In the genomic region with DNA sequence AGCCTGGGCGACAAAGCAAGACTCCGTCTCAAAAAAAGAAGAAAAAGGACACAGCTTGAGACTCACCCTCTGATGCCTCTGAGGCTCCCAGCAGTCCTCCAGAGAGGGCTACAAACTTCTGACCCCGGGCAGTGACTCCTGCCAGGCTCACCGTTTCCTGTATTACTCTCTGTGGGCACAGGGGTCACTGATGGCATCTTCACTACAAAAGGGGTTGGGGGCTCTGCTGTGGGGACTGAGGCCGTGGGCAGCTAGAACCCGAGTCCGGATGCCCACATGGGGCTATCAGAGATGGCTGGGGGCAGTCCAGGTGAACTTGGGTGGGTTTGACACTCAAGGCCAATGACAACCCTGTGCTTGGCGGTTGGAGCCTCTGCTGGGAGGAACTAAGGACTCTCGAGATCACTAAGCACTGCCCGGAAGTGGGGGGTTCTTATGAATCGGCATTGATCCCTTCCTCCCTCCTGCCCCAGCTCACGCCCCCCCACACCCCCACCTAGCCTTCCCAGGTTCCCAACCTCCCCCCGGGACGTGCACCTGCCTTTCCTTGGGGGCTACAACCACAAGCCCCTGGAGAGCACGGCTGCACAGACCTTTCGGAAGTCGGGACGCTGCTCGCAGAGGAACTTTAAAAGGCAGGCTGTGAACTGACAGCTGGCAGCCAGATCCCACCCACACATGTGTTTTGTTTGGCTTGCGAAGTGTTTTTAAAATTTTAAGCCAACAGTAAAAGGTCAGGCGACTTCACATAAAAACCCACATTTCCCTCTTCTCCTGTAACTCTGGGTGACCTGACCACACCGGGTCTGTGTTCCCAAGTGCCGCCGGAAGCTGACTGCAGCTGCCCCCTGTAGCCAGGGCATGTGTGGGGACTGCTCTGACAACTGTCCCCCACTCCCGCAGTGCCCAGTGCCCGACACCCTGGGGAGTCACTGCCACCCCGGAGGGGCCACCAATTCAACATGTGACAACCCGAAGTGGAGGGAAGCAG, we compare ENCODE assay signal across 8 cellular contexts. TPM values are rescaled to one million over a fixed set of nuclear protein-coding genes. Genes with fewer than 3 reads are reported as not detected.
DNase-seq lines count a peak whose midpoint lies in the region; ATAC-seq and TF ChIP-seq lines count a peak whose summit lies in the region.

No MANE protein-coding gene starts in this region.

- H3K9me3 Mint-ChIP-seq in activated CD8-positive, alpha-beta T cell treated with anti-CD3 and anti-CD28 coated beads, Interleukin-2, amount 10 ng/mL, durations not matched to agents 7 days and 5 days (ENCODE audit: insufficient read depth): no peaks in the 10 kb centered on the region

- H3K27me3 ChIP-seq in thoracic aorta (replicated peaks; ENCODE audit: insufficient read depth): no peaks in the 10 kb centered on the region

- H3K4me3 ChIP-seq in thoracic aorta: peak overlapping the region; percentile 70

- no peak for TF ChIP-seq CTCF in thoracic aorta (IDR thresholded peaks at IDR 0.05)

- peaks cover 24% of the 10 kb centered on the region for H3K36me3 Mint-ChIP-seq in activated CD8-positive, alpha-beta T cell treated with anti-CD3 and anti-CD28 coated beads, Interleukin-2, amount 10 ng/mL, durations not matched to agents 7 days and 5 days (ENCODE audit: low read depth)

- H3K4me3 Mint-ChIP-seq in activated CD8-positive, alpha-beta T cell treated with anti-CD3 and anti-CD28 coated beads, Interleukin-2, amount 10 ng/mL, durations not matched to agents 7 days and 5 days: peak overlapping the region; percentile 67

- H3K9me3 ChIP-seq in thoracic aorta: no peaks in the 10 kb centered on the region

- CTCF ChIA-PET in activated CD8-positive, alpha-beta T cell treated with anti-CD3 and anti-CD28 coated beads, Interleukin-2, amount 10 ng/mL, durations not matched to agents 7 days and 5 days (lab: Charles Lee): interaction anchor here (1.5 to 14.0 kb wide), 3 partner anchors 10 to 20 kb away, joined by 7 to 288 read pairs (median 10); no protein-coding TSS in a partner anchor
- CTCF ChIA-PET in HEK293T (lab: Yijun Ruan, JAX): interaction anchor here (1.1 kb wide), 1 partner anchor 18 kb away, joined by 3 read pairs; no protein-coding TSS in a partner anchor

- POLR2A ChIA-PET in activated CD8-positive, alpha-beta T cell treated with anti-CD3 and anti-CD28 coated beads, Interleukin-2, amount 10 ng/mL, durations not matched to agents 7 days and 5 days (lab: Charles Lee): interaction anchor here (0.9 to 1.3 kb wide), 5 partner anchors 8 to 96 kb away, joined by 3 to 5 read pairs (median 4); a partner anchor contains a TSS
- POLR2A ChIA-PET in HEK293T (lab: Yijun Ruan, JAX): no interaction called here

- H3K27ac Mint-ChIP-seq in activated CD8-positive, alpha-beta T cell treated with anti-CD3 and anti-CD28 coated beads, Interleukin-2, amount 10 ng/mL, durations not matched to agents 7 days and 5 days: peak overlapping the region; percentile 85

- H3K27ac ChIP-seq in thoracic aorta: peak overlapping the region; percentile 47 to 49

- H3K4me1 Mint-ChIP-seq in activated CD8-positive, alpha-beta T cell treated with anti-CD3 and anti-CD28 coated beads, Interleukin-2, amount 10 ng/mL, durations not matched to agents 7 days and 5 days (ENCODE audit: low read depth): peaks cover 84% of the 10 kb centered on the region

- ATAC-seq in GM19395 (IDR thresholded peaks at IDR 0.05; ENCODE audit: unreplicated experiment) (peak; percentile 59), thoracic aorta (ENCODE audit: insufficient number of reproducible peaks, low FRiP score, low read depth) (peak; percentile 33)
- ATAC-seq in activated CD8-positive, alpha-beta T cell treated with anti-CD3 and anti-CD28 coated beads, Interleukin-2, amount 10 ng/mL, durations not matched to agents 7 days and 5 days: no peak

- DNase-seq in A172 (ENCODE audit: low spot score): peak; percentile 44
- peak; percentile 46 for DNase-seq in activated CD8-positive, alpha-beta T cell treated with anti-CD3 and anti-CD28 coated beads, Interleukin-2, amount 10 ng/mL, durations not matched to agents 7 days and 5 days
- DNase-seq in iris pigment epithelial cell (ENCODE audit: low read depth): peak; percentile 70
- DNase-seq in thoracic aorta (ENCODE audit: low spot score): no peak
- no peak for DNase-seq in HEK293T (ENCODE audit: extremely low spot score)
- DNase-seq in DMS153 treated with DMSO at 0.1 percent for 48 hours (lab: John Stamatoyannopoulos, UW; ENCODE audit: unreplicated experiment): no peak
- no peak for DNase-seq in HuH-7.5 (ENCODE audit: low spot score)

- no peaks in the 10 kb centered on the region for H3K27me3 Mint-ChIP-seq in activated CD8-positive, alpha-beta T cell treated with anti-CD3 and anti-CD28 coated beads, Interleukin-2, amount 10 ng/mL, durations not matched to agents 7 days and 5 days (ENCODE audit: low read depth)

- peaks cover 18 to 41% of the 10 kb centered on the region in 2 donors for H3K4me1 ChIP-seq in thoracic aorta (ENCODE audit: control insufficient read depth in 1 of 2, low read depth in 2 of 2)

- no peaks in the 10 kb centered on the region for H3K36me3 ChIP-seq in thoracic aorta

TF ChIP-seq in HEK293T, 16 proteins besides CTCF, POLR2A, EP300 and RAD21:
- TF ChIP-seq L3MBTL2 (conservative IDR thresholded peaks at IDR 0.05) (no peak), FOXM1 (IDR thresholded peaks at IDR 0.05; ENCODE audit: borderline replicate concordance) (no peak), BHLHE40 (IDR thresholded peaks at IDR 0.05; ENCODE audit: borderline replicate concordance) (no peak), SUZ12 (IDR thresholded peaks at IDR 0.05) (no peak), FOXK2 (IDR thresholded peaks at IDR 0.05) (no peak), TARDBP (IDR thresholded peaks at IDR 0.05) (no peak), NFRKB (IDR thresholded peaks at IDR 0.05) (no peak), HDGF (IDR thresholded peaks at IDR 0.05; ENCODE audit: borderline replicate concordance) (no peak), ZNF384 (IDR thresholded peaks at IDR 0.05) (no peak), ARNT (IDR thresholded peaks at IDR 0.05) (no peak), LEF1 (IDR thresholded peaks at IDR 0.05; ENCODE audit: borderline replicate concordance) (no peak), FOXA1 (IDR thresholded peaks at IDR 0.05) (no peak), ELF4 (IDR thresholded peaks at IDR 0.05) (no peak), CTBP1 (IDR thresholded peaks at IDR 0.05; ENCODE audit: borderline replicate concordance) (no peak), SP1 (IDR thresholded peaks at IDR 0.05) (no peak)
- TF ChIP-seq, protein P1, sequence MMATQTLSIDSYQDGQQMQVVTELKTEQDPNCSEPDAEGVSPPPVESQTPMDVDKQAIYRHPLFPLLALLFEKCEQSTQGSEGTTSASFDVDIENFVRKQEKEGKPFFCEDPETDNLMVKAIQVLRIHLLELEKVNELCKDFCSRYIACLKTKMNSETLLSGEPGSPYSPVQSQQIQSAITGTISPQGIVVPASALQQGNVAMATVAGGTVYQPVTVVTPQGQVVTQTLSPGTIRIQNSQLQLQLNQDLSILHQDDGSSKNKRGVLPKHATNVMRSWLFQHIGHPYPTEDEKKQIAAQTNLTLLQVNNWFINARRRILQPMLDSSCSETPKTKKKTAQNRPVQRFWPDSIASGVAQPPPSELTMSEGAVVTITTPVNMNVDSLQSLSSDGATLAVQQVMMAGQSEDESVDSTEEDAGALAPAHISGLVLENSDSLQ (IDR thresholded peaks at IDR 0.05): no peak

RNA-seq across cellular contexts. Expression of a gene that starts 5.0 kb away (rescaled TPM):
- 26.2 and 38.2 TPM in 2 replicates for total RNA-seq in A172 (2014; rRNA removed; shearing (Covaris generic))
- 100 to 1,000 TPM in 1 of 2 experiments, 10 to 100 TPM in 1; 85.7 to 102 TPM for total RNA-seq in activated CD8-positive, alpha-beta T cell treated with anti-CD3 and anti-CD28 coated beads, Interleukin-2, amount 10 ng/mL, durations not matched to agents 7 days and 5 days
- total RNA-seq in thoracic aorta: 10 to 100 TPM; 30.3 to 98.8 TPM

RNA-seq across cellular contexts. Expression of a gene that starts 37.7 kb away (rescaled TPM):
- total RNA-seq in A172 (2014; rRNA removed; shearing (Covaris generic)): 0.96 and 3.1 TPM in 2 replicates
- total RNA-seq in activated CD8-positive, alpha-beta T cell treated with anti-CD3 and anti-CD28 coated beads, Interleukin-2, amount 10 ng/mL, durations not matched to agents 7 days and 5 days: 1 to 10 TPM; 3.1 to 4.1 TPM
- 10 to 100 TPM; 45.5 to 46.8 TPM for total RNA-seq in thoracic aorta

Comparison
In these comparisons a context has a peak if more than half of its experiments do, and no peak if none do; other contexts are left out.
1. DNase-seq: peak in A172 (single experiment), activated CD8-positive, alpha-beta T cell treated with anti-CD3 and anti-CD28 coated beads, Interleukin-2, amount 10 ng/mL, durations not matched to agents 7 days and 5 days (single experiment) and iris pigment epithelial cell (single experiment); none in thoracic aorta (single experiment), HEK293T (single experiment), DMS153 treated with DMSO at 0.1 percent for 48 hours (single experiment) and HuH-7.5 (single experiment).
2. RNA of a gene that starts 37.7 kb away (total RNA-seq): 45.5 to 46.8 TPM in thoracic aorta; 3.1 to 4.1 TPM in activated CD8-positive, alpha-beta T cell treated with anti-CD3 and anti-CD28 coated beads, Interleukin-2, amount 10 ng/mL, durations not matched to agents 7 days and 5 days and 0.96 to 3.1 TPM in A172; every median in the first group is over 4 times any median in the second.